Comparison of ENCODE assay signal across 1 cellular context in genomic region chr3:195194559-195195161, GRCh38.
TF ChIP-seq lines count a peak whose summit lies in the region.

No MANE protein-coding gene starts in this region.

TF ChIP-seq in WTC11, 78 proteins besides CTCF, POLR2A, EP300 and RAD21 (continued from another document):
- TF ChIP-seq ZNF425 (CRISPR knock-in tag; conservative IDR thresholded peaks at IDR 0.05) (no peak), STAT6 (CRISPR knock-in tag; conservative IDR thresholded peaks at IDR 0.05; ENCODE audit: low read depth) (no peak), ZNF138 (CRISPR knock-in tag; conservative IDR thresholded peaks at IDR 0.05) (no peak), TEAD1 (CRISPR knock-in tag; IDR thresholded peaks at IDR 0.05) (no peak), JUN (CRISPR knock-in tag; IDR thresholded peaks at IDR 0.05) (no peak), E2F4 (CRISPR knock-in tag; IDR thresholded peaks at IDR 0.05; ENCODE audit: borderline replicate concordance, low read depth) (no peak), ATF1 (CRISPR knock-in tag; IDR thresholded peaks at IDR 0.05) (no peak), JAZF1 (CRISPR knock-in tag; IDR thresholded peaks at IDR 0.05) (no peak)
